Comparison of ENCODE assay signal across 10 cellular contexts in the genomic region with DNA sequence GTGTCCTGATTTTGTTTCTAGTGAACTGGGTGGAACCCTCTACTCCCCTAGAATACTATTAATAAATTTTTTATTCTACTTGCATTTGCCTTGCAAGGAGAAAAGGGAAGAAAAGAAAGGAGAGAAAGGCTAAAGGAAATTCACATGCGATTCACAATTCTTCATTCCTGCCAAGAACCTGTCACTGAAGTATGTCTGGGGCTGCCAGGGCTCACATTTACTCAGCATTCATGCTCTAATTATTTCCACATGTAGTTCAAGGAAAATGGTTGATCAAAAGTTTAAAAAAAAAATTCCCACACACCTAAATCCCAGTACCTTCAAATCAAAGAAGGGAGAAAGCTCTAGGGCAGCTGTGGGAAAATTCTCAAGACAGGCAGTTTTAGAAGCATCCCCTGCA. TPM values are rescaled to one million over a fixed set of nuclear protein-coding genes. Genes with fewer than 3 reads are reported as not detected.
A peak's percentile ranks its signal among the peaks of the same experiment; 100 is the strongest.
DNase-seq lines count a peak whose midpoint lies in the region; ATAC-seq and TF ChIP-seq lines count a peak whose summit lies in the region.
"Had no signal": no experiment of that assay in that cellular context is flagged by ENCODE, and none has a peak within 500 bp of the region (broad histone marks: within the 10 kb centered on the region; RNA-seq: fewer than 3 reads in every experiment).

No MANE protein-coding gene starts in this region.

- in situ Hi-C loops in G401 (cut with HindIII; ENCODE audit: low sequenced_read_pairs) = no loop called here

- H3K36me3 ChIP-seq in body of pancreas (replicated peaks in 1 of 2; ENCODE audit: insufficient read depth in 1 of 2, low read depth in 2 of 2) = no peaks in the 10 kb centered on the region

- WGBS in body of pancreas, 2 donors = 17 to 22% methylated on average over 1 of the region's 1 CpG
- 24% methylated on average over 1 of the region's 1 CpG for WGBS in right cardiac atrium

- H3K4me1 ChIP-seq in body of pancreas (peaks cover 19% of the 10 kb centered on the region), right cardiac atrium (ENCODE audit: control insufficient read depth, insufficient read depth, low read length) (peaks cover 41% of the 10 kb centered on the region)

- TF ChIP-seq POLR2A in body of pancreas (IDR thresholded peaks at IDR 0.05) = no peak

- H3K4me3 ChIP-seq in body of pancreas = no peak overlapping the region
- no peak overlapping the region for H3K4me3 ChIP-seq in right cardiac atrium (ENCODE audit: low read length)
- no peak overlapping the region for H3K4me3 ChIP-seq in skeletal muscle cell (ENCODE audit: low read depth, low read length)

- DNase-seq in G401 (ENCODE audit: low spot score) = peak; percentile 38
- peak in 3 of 4 donors; percentile 35 to 51 (median 45) for DNase-seq in body of pancreas
- DNase-seq in right cardiac atrium = peak in 1 of 3 donors; percentile 62
- peak; percentile 75 for DNase-seq in skeletal muscle cell (ENCODE audit: low read depth)
- DNase-seq in foreskin melanocyte = no peak
- DNase-seq in DMS114 treated with DMSO at 0.1 percent for 48 hours (lab: John Stamatoyannopoulos, UW; ENCODE audit: unreplicated experiment) = no peak
- DNase-seq in SK-N-DZ (ENCODE audit: low spot score) = no peak
- DNase-seq in HUDEP-2 (lab: John Stamatoyannopoulos, UW; ENCODE audit: unreplicated experiment in 76 of 76) = no peak
- DNase-seq: activated CD4-positive, alpha-beta memory T cell treated with anti-CD3 and anti-CD28 coated beads, Interleukin-2, amount 10 ng/mL, durations not matched to agents 7 days and 5 days; NCI-H524 had no signal

- H3K27me3 ChIP-seq in body of pancreas (no peaks in the 10 kb centered on the region), right cardiac atrium (ENCODE audit: control insufficient read depth, insufficient read depth) (no peaks in the 10 kb centered on the region)

- H3K9me3 ChIP-seq in body of pancreas (no peaks in the 10 kb centered on the region), right cardiac atrium (ENCODE audit: control insufficient read depth, low read length) (no peaks in the 10 kb centered on the region)

- no peak for TF ChIP-seq CTCF in body of pancreas (IDR thresholded peaks at IDR 0.05)

- peak; percentile 72 for ATAC-seq in body of pancreas
- ATAC-seq in right cardiac atrium = peak in 1 of 2 donors; percentile 28

- intact Hi-C loops in body of pancreas (cut with DNase I) (no loop called here), right cardiac atrium (cut with DNase I) (loop anchor here in 1 of 4 donors (10.0 kb wide), 1 partner anchor 129 kb away; no protein-coding TSS in a partner anchor)

- H3K27ac ChIP-seq in body of pancreas (peak overlapping the region in 1 of 4 donors; percentile 29), right cardiac atrium (ENCODE audit: low read length) (peak overlapping the region; percentile 54)

RNA-seq across cellular contexts. Expression of a gene that starts 24.9 kb away (rescaled TPM):
- total RNA-seq in G401 (2014; rRNA removed; shearing (Covaris generic)) = 117 and 179 TPM in 2 replicates
- 10 to 100 TPM; 55.0 to 82.2 TPM for total RNA-seq in body of pancreas
- 100 to 1,000 TPM; 341 to 735 (median 465) TPM for total RNA-seq in right cardiac atrium
- polyA plus RNA-seq in right cardiac atrium = 134 TPM
- polyA plus RNA-seq in SK-N-DZ (2014; cell fraction: cytosol; rRNA removed) = 32.4 and 33.0 TPM in 2 replicates
- 16.3 and 20.3 TPM in 2 replicates for polyA plus RNA-seq in SK-N-DZ (2014; cell fraction: nucleus; rRNA removed)

Comparison
In these comparisons a context has a peak if more than half of its experiments do, and no peak if none do; other contexts are left out.
1. DNase-seq: peak in G401 (single experiment), body of pancreas (3 of 4) and skeletal muscle cell (single experiment); none in foreskin melanocyte (single experiment), DMS114 treated with DMSO at 0.1 percent for 48 hours (single experiment), SK-N-DZ (single experiment) and HUDEP-2 (0 of 76).